ENCODE assay signal across 13 cellular contexts in genomic region chr6:25972128-25972527, GRCh38. TPM values are rescaled to one million over a fixed set of nuclear protein-coding genes. Genes with fewer than 3 reads are reported as not detected.
DNase-seq lines count a peak whose midpoint lies in the region; ATAC-seq and TF ChIP-seq lines count a peak whose summit lies in the region.
"Had no signal": no experiment of that assay in that cellular context is flagged by ENCODE, and none has a peak within 500 bp of the region (broad histone marks: within the 10 kb centered on the region; RNA-seq: fewer than 3 reads in every experiment).

No MANE protein-coding gene starts in this region.

- H3K4me3 ChIP-seq in CD4-positive, CD25-positive, alpha-beta regulatory T cell (ENCODE audit: low read depth, low read length) = no peak overlapping the region
- H3K4me3 ChIP-seq in PC-9 (no peak overlapping the region), smooth muscle cell (no peak overlapping the region)
- H3K4me3 ChIP-seq: lung, SK-N-MC had no signal

- POLR2A ChIA-PET in PC-9 (lab: Charles Lee; ENCODE audit: unreplicated experiment) = no interaction called here

- no peak for DNase-seq in CD4-positive, CD25-positive, alpha-beta regulatory T cell
- no peak for DNase-seq in PC-9
- DNase-seq in epithelial cell of prostate (ENCODE audit: low read depth, low spot score) = no peak
- DNase-seq in smooth muscle cell (lab: John Stamatoyannopoulos, UW; ENCODE audit: unreplicated experiment) = no peak
- no peak for DNase-seq in C1 segment of cervical spinal cord (lab: John Stamatoyannopoulos, UW)
- no peak for DNase-seq in cerebellar nuclear complex (lab: John Stamatoyannopoulos, UW)
- DNase-seq: aorta, NCI-H1092 had no signal

- H3K27me3 ChIP-seq in CD4-positive, CD25-positive, alpha-beta regulatory T cell (ENCODE audit: control insufficient read depth, insufficient read depth, low read length) = no peaks in the 10 kb centered on the region
- H3K27me3 ChIP-seq in PC-9 (ENCODE audit: insufficient read depth, low read depth) (no peaks in the 10 kb centered on the region), smooth muscle cell (ENCODE audit: low read depth) (no peaks in the 10 kb centered on the region)

- no peak overlapping the region for H3K4me2 ChIP-seq in PC-9
- H3K4me2 ChIP-seq in smooth muscle cell = peak overlapping the region; percentile 64

- 100% methylated on average over 1 of the region's 1 CpG for WGBS in smooth muscle cell (ENCODE audit: low lambda C conversion rate)

- peak overlapping the region; percentile 12 for H3K9ac ChIP-seq in smooth muscle cell (ENCODE audit: low read depth)

- peaks cover 24 to 69% (median 51%) of the 10 kb centered on the region in 4 donors for H3K4me1 Mint-ChIP-seq in CD4-positive, CD25-positive, alpha-beta regulatory T cell

- H3K4me3 Mint-ChIP-seq in CD4-positive, CD25-positive, alpha-beta regulatory T cell = no peak overlapping the region

- peaks cover 4% of the 10 kb centered on the region for H3K27me3 Mint-ChIP-seq in CD4-positive, CD25-positive, alpha-beta regulatory T cell

- TF ChIP-seq CTCF in PC-9 (conservative IDR thresholded peaks at IDR 0.05) (no peak), smooth muscle cell (IDR thresholded peaks at IDR 0.05; ENCODE audit: borderline replicate concordance, insufficient read depth, poor library complexity, severe bottlenecking) (no peak)

- no peak overlapping the region for H2AFZ ChIP-seq in PC-9
- no peak overlapping the region for H2AFZ ChIP-seq in smooth muscle cell (ENCODE audit: low read depth)

- ATAC-seq in CD4-positive, CD25-positive, alpha-beta regulatory T cell (ENCODE audit: low read depth in 2 of 2) = no peak
- ATAC-seq in GM19455 (IDR thresholded peaks at IDR 0.05; ENCODE audit: unreplicated experiment) (no peak), HG02678 (IDR thresholded peaks at IDR 0.05; ENCODE audit: unreplicated experiment) (no peak)

- H3K79me2 ChIP-seq in PC-9 (ENCODE audit: low read depth) = 0 out of 2 replicates have a peak, but pooled peaks cover 5% of the 10 kb centered on the region
- H3K79me2 ChIP-seq in smooth muscle cell (ENCODE audit: low read depth) = peaks cover 2% of the 10 kb centered on the region

- H3K27ac ChIP-seq in CD4-positive, CD25-positive, alpha-beta regulatory T cell (ENCODE audit: insufficient read depth, low read length, poor library complexity, severe bottlenecking) = no peak overlapping the region
- H3K27ac ChIP-seq in PC-9 (peak overlapping the region; percentile 84), epithelial cell of prostate (peak overlapping the region; percentile 80), smooth muscle cell (ENCODE audit: low read depth) (peak overlapping the region; percentile 84)
- H3K27ac ChIP-seq: SK-N-MC had no signal

- H3K4me1 ChIP-seq in CD4-positive, CD25-positive, alpha-beta regulatory T cell (ENCODE audit: control insufficient read depth, insufficient read depth, low read length, poor library complexity, severe bottlenecking) = peaks cover 24% of the 10 kb centered on the region
- peaks cover 35% of the 10 kb centered on the region for H3K4me1 ChIP-seq in PC-9 (replicated peaks; ENCODE audit: insufficient read depth)
- no peaks in the 10 kb centered on the region for H3K4me1 ChIP-seq in smooth muscle cell (ENCODE audit: low read depth)

- peaks cover 27% of the 10 kb centered on the region for H3F3A ChIP-seq in PC-9 (ENCODE audit: insufficient read depth, low read depth)
- H3F3A ChIP-seq in smooth muscle cell (ENCODE audit: low read depth) = peaks cover 25% of the 10 kb centered on the region

- H3K9me3 Mint-ChIP-seq in CD4-positive, CD25-positive, alpha-beta regulatory T cell = no peaks in the 10 kb centered on the region

- no peaks in the 10 kb centered on the region for H3K9me2 ChIP-seq in PC-9 (ENCODE audit: insufficient read depth)

- intact Hi-C loops in PC-9 (cut with micrococcal nuclease; ENCODE audit: unreplicated experiment) = no loop called here

- no TSS peak for BruUV-seq in PC-9 (replicated peaks; lab: Mats Ljungman, UMichigan)

- peaks cover 98% of the 10 kb centered on the region for H3K36me3 ChIP-seq in CD4-positive, CD25-positive, alpha-beta regulatory T cell (ENCODE audit: control insufficient read depth, insufficient read depth, low read length)
- H3K36me3 ChIP-seq in PC-9 (ENCODE audit: low read depth) (peaks cover 43% of the 10 kb centered on the region), smooth muscle cell (ENCODE audit: low read depth) (peaks cover 10% of the 10 kb centered on the region)

- H4K20me1 ChIP-seq in PC-9 (ENCODE audit: insufficient read depth) (no peaks in the 10 kb centered on the region), smooth muscle cell (ENCODE audit: low read depth) (peaks cover 4% of the 10 kb centered on the region)

- peaks cover 72% of the 10 kb centered on the region for H3K36me3 Mint-ChIP-seq in CD4-positive, CD25-positive, alpha-beta regulatory T cell

- peak overlapping the region; percentile 8 to 86 (median 16) for H3K27ac Mint-ChIP-seq in CD4-positive, CD25-positive, alpha-beta regulatory T cell

- CTCF ChIA-PET in PC-9 (lab: Charles Lee) = no interaction called here

- no peaks in the 10 kb centered on the region for H3K9me3 ChIP-seq in CD4-positive, CD25-positive, alpha-beta regulatory T cell (ENCODE audit: control insufficient read depth in 2 of 2, low read length in 2 of 2)
- H3K9me3 ChIP-seq in PC-9 (ENCODE audit: insufficient read depth, low read depth) = no peaks in the 10 kb centered on the region
- no peaks in the 10 kb centered on the region for H3K9me3 ChIP-seq in smooth muscle cell (replicated peaks; ENCODE audit: low read depth)

RNA-seq across cellular contexts. Expression of gene TRIM38, which starts 9.5 kb away (rescaled TPM):
- 22.9 TPM for total RNA-seq in CD4-positive, CD25-positive, alpha-beta regulatory T cell
- 10 to 100 TPM in 1 of 4 donors, 1 to 10 TPM in 3; 6.6 to 10.9 (median 8.4) TPM for polyA plus RNA-seq in CD4-positive, CD25-positive, alpha-beta regulatory T cell
- total RNA-seq in PC-9 (2021) (23.6 and 31.3 TPM in 2 replicates), smooth muscle cell (9.1 and 9.8 TPM in 2 replicates)
- 6.1 and 7.2 TPM in 2 replicates for polyA plus RNA-seq in smooth muscle cell

RNA-seq across cellular contexts. Expression of gene SLC17A2, which starts 41.6 kb away (rescaled TPM):
- not detected for total RNA-seq in CD4-positive, CD25-positive, alpha-beta regulatory T cell
- not detected for polyA plus RNA-seq in CD4-positive, CD25-positive, alpha-beta regulatory T cell
- not detected in 2 replicates for total RNA-seq in PC-9 (2021)
- not detected in 2 replicates for total RNA-seq in smooth muscle cell
- polyA plus RNA-seq in smooth muscle cell = not detected in 2 replicates
- total RNA-seq: aorta, dermis microvascular lymphatic vessel endothelial cell, lung had no signal
- polyA plus RNA-seq: aorta, lung had no signal
